8 cellular contexts compared by ENCODE assay signal in the genomic region with DNA sequence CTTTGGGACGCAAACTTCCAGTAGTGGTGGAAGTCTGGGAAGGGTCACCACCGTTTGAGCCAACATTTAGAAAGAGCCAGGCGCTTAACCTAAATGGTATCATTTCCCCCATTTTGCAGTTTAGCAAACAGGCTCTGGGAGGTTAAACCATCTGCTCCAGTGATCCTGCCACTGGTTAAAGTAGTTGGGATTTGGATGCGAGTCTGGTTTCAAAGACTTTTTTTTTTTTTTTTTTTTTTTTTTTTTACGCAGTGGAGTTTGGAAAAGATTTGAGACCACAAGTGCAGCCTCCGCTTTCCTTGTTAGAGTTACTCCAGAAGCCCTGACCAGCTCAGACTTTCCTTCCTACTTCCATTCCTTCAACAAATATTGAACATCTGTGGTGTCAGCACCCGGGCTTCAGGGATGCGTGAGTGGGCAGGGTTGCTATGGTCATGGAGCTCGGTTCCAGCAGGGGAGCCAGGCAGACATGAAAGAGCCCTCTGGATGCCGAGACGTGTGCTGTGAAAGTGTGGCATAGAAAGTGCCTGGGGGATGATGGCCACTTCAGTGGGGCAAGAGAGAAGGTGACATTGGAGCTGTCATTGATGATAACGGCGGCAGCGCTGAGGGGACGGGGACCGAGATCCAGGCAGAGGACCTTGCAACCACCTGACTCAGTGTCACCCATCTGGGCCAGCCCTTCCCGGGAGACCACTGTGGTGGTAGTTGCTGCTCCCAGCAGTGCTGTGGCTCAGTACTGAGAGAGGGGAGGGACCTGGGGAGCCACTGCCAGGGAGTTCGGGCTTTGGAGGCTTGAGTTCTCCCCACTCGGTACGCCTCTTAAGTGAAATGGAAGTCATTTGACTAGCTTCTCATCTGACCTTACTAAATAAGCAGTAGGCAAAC. TPM values are rescaled to one million over a fixed set of nuclear protein-coding genes. Genes with fewer than 3 reads are reported as not detected.
DNase-seq lines count a peak whose midpoint lies in the region; ATAC-seq and TF ChIP-seq lines count a peak whose summit lies in the region.

No MANE protein-coding gene starts in this region.

- TF ChIP-seq CTCF in cardiac fibroblast (IDR thresholded peaks at IDR 0.05; ENCODE audit: low read depth, low read length), result no peak

- DNase-seq in stimulated activated CD4-positive, alpha-beta T cell treated with anti-CD3 and anti-CD28 coated beads, Interleukin-15, amount 100 ng/mL, for 24 hours, result peak; percentile 48
- DNase-seq in stimulated activated CD4-positive, alpha-beta T cell treated with anti-CD3 and anti-CD28 coated beads, Interleukin-2, amount 100 ng/mL, for 48 hours, result no peak
- DNase-seq in NCI-H748 (lab: John Stamatoyannopoulos, UW; ENCODE audit: unreplicated experiment) (peak; percentile 59), cardiac fibroblast (ENCODE audit: low read depth in 2 of 2) (peak; percentile 48 to 50), left lobe of liver (ENCODE audit: low spot score) (no peak), stromal cell of bone marrow (ENCODE audit: low read depth) (peak; percentile 49)
- no peak for DNase-seq in activated CD4-positive, alpha-beta T cell treated with anti-CD3 and anti-CD28 coated beads, Interleukin-2, amount 50 U/mL, for 4 hours

- peak overlapping the region; percentile 77 to 96 for H3K4me3 ChIP-seq in cardiac fibroblast (replicated peaks in 1 of 2; ENCODE audit: low read depth in 2 of 2, low read length in 2 of 2)

- peak; percentile 7 for ATAC-seq in left lobe of liver
- ATAC-seq in GM21576 (IDR thresholded peaks at IDR 0.05; ENCODE audit: unreplicated experiment), result no peak

RNA-seq across cellular contexts. Expression of gene RNU6-1, which starts 1.1 kb away (rescaled TPM):
- total RNA-seq in left lobe of liver, result not detected

RNA-seq across cellular contexts. Expression of gene SKOR1, which starts 15.7 kb away (rescaled TPM):
- 0.13 TPM for total RNA-seq in left lobe of liver

Comparison
In these comparisons a context has a peak if more than half of its experiments do, and no peak if none do; other contexts are left out.
1. DNase-seq: peak in stimulated activated CD4-positive, alpha-beta T cell treated with anti-CD3 and anti-CD28 coated beads, Interleukin-15, amount 100 ng/mL, for 24 hours (single experiment), NCI-H748 (single experiment), cardiac fibroblast (2 of 2) and stromal cell of bone marrow (single experiment); none in stimulated activated CD4-positive, alpha-beta T cell treated with anti-CD3 and anti-CD28 coated beads, Interleukin-2, amount 100 ng/mL, for 48 hours (0 of 2), left lobe of liver (single experiment) and activated CD4-positive, alpha-beta T cell treated with anti-CD3 and anti-CD28 coated beads, Interleukin-2, amount 50 U/mL, for 4 hours (0 of 2).